In the genomic region with DNA sequence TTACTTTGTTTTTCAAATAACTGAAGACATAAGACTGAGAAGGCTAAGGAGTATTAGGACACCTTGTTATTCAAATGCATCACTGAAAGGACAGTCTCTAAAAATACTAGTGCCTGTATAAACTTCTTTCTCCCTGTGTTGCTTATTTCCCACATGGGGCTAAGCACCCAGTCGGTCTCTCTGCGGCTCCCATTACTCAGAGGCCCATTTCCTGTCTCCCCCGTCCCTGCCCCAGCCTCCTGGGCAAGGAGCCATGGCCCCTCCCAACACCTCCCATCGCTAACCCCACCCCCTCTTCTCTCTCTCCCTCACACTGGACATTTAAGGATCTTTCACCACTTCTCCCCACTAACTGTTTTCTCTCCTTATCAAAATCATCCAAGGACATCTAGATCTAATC, we compare ENCODE assay signal across 10 cellular contexts.
A peak's percentile ranks its signal among the peaks of the same experiment; 100 is the strongest.
DNase-seq lines count a peak whose midpoint lies in the region; ATAC-seq and TF ChIP-seq lines count a peak whose summit lies in the region.
"Had no signal": no experiment of that assay in that cellular context is flagged by ENCODE, and none has a peak within 500 bp of the region (broad histone marks: within the 10 kb centered on the region; RNA-seq: fewer than 3 reads in every experiment).

No MANE protein-coding gene starts in this region.

- H3K4me3 ChIP-seq in fibroblast of the aortic adventitia (ENCODE audit: low read depth, low read length) (no peak overlapping the region), spleen (no peak overlapping the region)
- H3K4me3 ChIP-seq: suprapubic skin had no signal

- H3K9me3 ChIP-seq in spleen: no peaks in the 10 kb centered on the region
- H3K9me3 ChIP-seq: suprapubic skin had no signal

- no peaks in the 10 kb centered on the region; the same call in 1 of the 2 replicates for H3K9me3 Mint-ChIP-seq in HFFc6

- H3K4me1 Mint-ChIP-seq in HFFc6 (ENCODE audit: low read depth): no peaks in the 10 kb centered on the region

- no peak for TF ChIP-seq POLR2A in spleen (IDR thresholded peaks at IDR 0.05)

- no peaks in the 10 kb centered on the region for H3K36me3 Mint-ChIP-seq in HFFc6 (ENCODE audit: low read depth)

- no peak overlapping the region for H3K4me3 Mint-ChIP-seq in HFFc6

- H3K4me1 ChIP-seq in spleen: peaks cover 2 to 50% (median 28%) of the 10 kb centered on the region in 6 donors

- H3K27me3 Mint-ChIP-seq in HFFc6 (ENCODE audit: insufficient read depth): no peaks in the 10 kb centered on the region

- H3K27me3 ChIP-seq in spleen (replicated peaks in 1 of 7): no peaks in the 10 kb centered on the region
- H3K27me3 ChIP-seq: suprapubic skin had no signal

- TF ChIP-seq CTCF in fibroblast of the aortic adventitia (IDR thresholded peaks at IDR 0.05; ENCODE audit: insufficient read depth, low read length): no peak
- TF ChIP-seq CTCF in spleen (IDR thresholded peaks at IDR 0.05 in 8 of 11, conservative IDR thresholded peaks at IDR 0.05 in 3 of 11): no peak
- TF ChIP-seq CTCF in HFFc6 (IDR thresholded peaks at IDR 0.05): no peak

- 1 to 12% (median 8%) methylated on average over 4 of the region's 4 CpGs for WGBS in spleen, 5 donors

- no peaks in the 10 kb centered on the region for H3K36me3 ChIP-seq in spleen
- H3K36me3 ChIP-seq: suprapubic skin had no signal

- H3K27ac ChIP-seq in spleen: peak overlapping the region in 7 of 8 donors; percentile 12 to 75 (median 53)
- H3K27ac ChIP-seq: 22Rv1, suprapubic skin had no signal

- no peak for ATAC-seq in HG03565 (IDR thresholded peaks at IDR 0.05; ENCODE audit: unreplicated experiment)

- intact Hi-C loops in spleen (cut with DNase I; ENCODE audit: low total_unique reads): no loop called here

- peak; percentile 0 for DNase-seq in NCI-H1105 treated with DMSO at 0.1 percent for 48 hours (lab: John Stamatoyannopoulos, UW)
- no peak for DNase-seq in NCI-H1105 (lab: John Stamatoyannopoulos, UW)
- DNase-seq in NOMO-1 treated with DMSO at 0.1 percent for 48 hours (lab: John Stamatoyannopoulos, UW; ENCODE audit: unreplicated experiment): peak; percentile 49
- DNase-seq in fibroblast of the aortic adventitia (ENCODE audit: low read depth): peak; percentile 85
- DNase-seq in spleen: no peak
- DNase-seq in anterior cingulate cortex (lab: John Stamatoyannopoulos, UW): no peak
- DNase-seq in HFFc6: no peak

- H3K27ac Mint-ChIP-seq in HFFc6: no peak overlapping the region

Comparison
In these comparisons a context has a peak if more than half of its experiments do, and no peak if none do; other contexts are left out.
1. DNase-seq: peak in NCI-H1105 treated with DMSO at 0.1 percent for 48 hours (single experiment), NOMO-1 treated with DMSO at 0.1 percent for 48 hours (single experiment) and fibroblast of the aortic adventitia (single experiment); none in NCI-H1105 (single experiment), spleen (single experiment), anterior cingulate cortex (0 of 58) and HFFc6 (single experiment).